ENCODE assay signal across 30 cellular contexts in genomic region chr1:210816136-210816535, GRCh38.
DNase-seq lines count a peak whose midpoint lies in the region; ATAC-seq and TF ChIP-seq lines count a peak whose summit lies in the region.
"Had no signal": no experiment of that assay in that cellular context is flagged by ENCODE, and none has a peak within 500 bp of the region (broad histone marks: within the 10 kb centered on the region; RNA-seq: fewer than 3 reads in every experiment).

No MANE protein-coding gene starts in this region.

- H3K79me2 ChIP-seq in neural progenitor cell (ENCODE audit: low read depth) (no peaks in the 10 kb centered on the region), smooth muscle cell (ENCODE audit: low read depth) (no peaks in the 10 kb centered on the region)

- intact Hi-C loops in Right ventricle myocardium inferior (cut with DNase I), result no loop called here

- DNase-seq in Right ventricle myocardium inferior (ENCODE audit: missing footprints) (no peak), right atrium auricular region (ENCODE audit: low spot score) (no peak), NCI-H1436 (lab: John Stamatoyannopoulos, UW) (peak; percentile 12), caudate nucleus (lab: John Stamatoyannopoulos, UW) (peak in 21 of 61 donors; percentile 9 to 74 (median 41)), neural progenitor cell (ENCODE audit: low spot score) (no peak), smooth muscle cell (lab: John Stamatoyannopoulos, UW; ENCODE audit: unreplicated experiment) (no peak), foreskin melanocyte (no peak)
- DNase-seq in activated naive CD4-positive, alpha-beta T cell treated with anti-CD3 and anti-CD28 coated beads, Interleukin-2, amount 50 U/mL, for 72 hours (ENCODE audit: low spot score in 2 of 2), result no peak
- DNase-seq: ACHN; activated CD4-positive, alpha-beta T cell treated with anti-CD3 and anti-CD28 coated beads for 36 hours; activated CD8-positive, alpha-beta memory T cell treated with anti-CD3 and anti-CD28 coated beads, Interleukin-2, amount 50 U/mL, for 48 hours; activated CD8-positive, alpha-beta T cell treated with anti-CD3 and anti-CD28 coated beads for 36 hours; activated naive CD4-positive, alpha-beta T cell treated with anti-CD3 and anti-CD28 coated beads, Interleukin-2, amount 50 U/mL, for 16 hours; amniotic stem cell; CD8-positive, alpha-beta memory T cell; DMS153; effector memory CD4-positive, alpha-beta T cell; naive B cell; NCI-H1105 treated with DMSO at 0.1 percent for 48 hours; NCI-H524; occipital lobe; Peyer's patch; psoas muscle; SIG-M5; stimulated activated naive B cell treated with anti-CD40 and anti-IgM and Interleukin-4, amounts not matched to agents 10 μg/mL and 1 μg/mL and 100 μg/mL, for 72 hours; T1000; trophoblast cell had no signal

- H3K27ac ChIP-seq in right atrium auricular region (no peak overlapping the region), caudate nucleus (ENCODE audit: low read depth, low read length) (peak overlapping the region; percentile 69), neural progenitor cell (no peak overlapping the region), smooth muscle cell (ENCODE audit: low read depth) (no peak overlapping the region)
- H3K27ac ChIP-seq: breast epithelium, coronary artery, Peyer's patch, psoas muscle, VCaP had no signal

- H3F3A ChIP-seq in neural progenitor cell (ENCODE audit: low read depth) (no peaks in the 10 kb centered on the region), smooth muscle cell (ENCODE audit: low read depth) (no peaks in the 10 kb centered on the region)

- H3K27me3 ChIP-seq in right atrium auricular region (no peaks in the 10 kb centered on the region), neural progenitor cell (no peaks in the 10 kb centered on the region), smooth muscle cell (ENCODE audit: low read depth) (no peaks in the 10 kb centered on the region)
- H3K27me3 ChIP-seq: breast epithelium, Peyer's patch had no signal

- H3K9me3 Mint-ChIP-seq in neural progenitor cell, result no peaks in the 10 kb centered on the region
- H3K9me3 Mint-ChIP-seq in activated naive CD4-positive, alpha-beta T cell treated with anti-CD3 and anti-CD28 coated beads, Interleukin-2, amount 50 U/mL, for 72 hours, result no peaks in the 10 kb centered on the region
- H3K9me3 Mint-ChIP-seq: activated CD8-positive, alpha-beta T cell treated with anti-CD3 and anti-CD28 coated beads for 36 hours; CD8-positive, alpha-beta memory T cell had no signal

- H4K20me1 ChIP-seq in neural progenitor cell (ENCODE audit: low read depth) (no peaks in the 10 kb centered on the region), smooth muscle cell (ENCODE audit: low read depth) (no peaks in the 10 kb centered on the region)

- H3K27ac Mint-ChIP-seq in neural progenitor cell, result no peak overlapping the region
- no peak overlapping the region for H3K27ac Mint-ChIP-seq in activated naive CD4-positive, alpha-beta T cell treated with anti-CD3 and anti-CD28 coated beads, Interleukin-2, amount 50 U/mL, for 72 hours
- H3K27ac Mint-ChIP-seq: activated CD4-positive, alpha-beta T cell treated with anti-CD3 and anti-CD28 coated beads for 36 hours; activated CD8-positive, alpha-beta T cell treated with anti-CD3 and anti-CD28 coated beads for 36 hours; CD8-positive, alpha-beta memory T cell; naive B cell; stimulated activated naive B cell treated with anti-CD40 and anti-IgM and Interleukin-4, amounts not matched to agents 10 μg/mL and 1 μg/mL and 100 μg/mL, for 72 hours had no signal

- H3K9ac ChIP-seq in neural progenitor cell (no peak overlapping the region), smooth muscle cell (ENCODE audit: low read depth) (no peak overlapping the region)

- H2AFZ ChIP-seq in neural progenitor cell (replicated peaks), result peak overlapping the region; percentile 11
- H2AFZ ChIP-seq in smooth muscle cell (ENCODE audit: low read depth), result no peak overlapping the region

- H3K4me2 ChIP-seq in neural progenitor cell (no peak overlapping the region), smooth muscle cell (no peak overlapping the region)

- ATAC-seq in Right ventricle myocardium inferior, result peak; percentile 57
- ATAC-seq in activated naive CD4-positive, alpha-beta T cell treated with anti-CD3 and anti-CD28 coated beads, Interleukin-2, amount 50 U/mL, for 72 hours, result no peak
- ATAC-seq: activated CD4-positive, alpha-beta T cell treated with anti-CD3 and anti-CD28 coated beads for 36 hours; activated CD8-positive, alpha-beta T cell treated with anti-CD3 and anti-CD28 coated beads for 36 hours; psoas muscle; stimulated activated naive B cell treated with anti-CD40 and anti-IgM and Interleukin-4, amounts not matched to agents 10 μg/mL and 1 μg/mL and 100 μg/mL, for 72 hours had no signal

- 65% methylated on average over 5 of the region's 5 CpGs for WGBS in smooth muscle cell (ENCODE audit: low lambda C conversion rate)

- H3K27me3 Mint-ChIP-seq in neural progenitor cell (ENCODE audit: insufficient read depth, low read depth), result peaks cover 2% of the 10 kb centered on the region
- H3K27me3 Mint-ChIP-seq: stimulated activated naive B cell treated with anti-CD40 and anti-IgM and Interleukin-4, amounts not matched to agents 10 μg/mL and 1 μg/mL and 100 μg/mL, for 72 hours had no signal

- H3K4me1 ChIP-seq in right atrium auricular region (no peaks in the 10 kb centered on the region), neural progenitor cell (peaks cover 4% of the 10 kb centered on the region), smooth muscle cell (ENCODE audit: low read depth) (no peaks in the 10 kb centered on the region)
- H3K4me1 ChIP-seq: breast epithelium, Peyer's patch, psoas muscle had no signal

- H3K36me3 ChIP-seq in right atrium auricular region (no peaks in the 10 kb centered on the region), neural progenitor cell (no peaks in the 10 kb centered on the region), smooth muscle cell (ENCODE audit: low read depth) (no peaks in the 10 kb centered on the region)
- H3K36me3 ChIP-seq: breast epithelium, Peyer's patch had no signal

- TF ChIP-seq CTCF in right atrium auricular region (IDR thresholded peaks at IDR 0.05), result no peak
- TF ChIP-seq CTCF in neural progenitor cell (IDR thresholded peaks at IDR 0.05), result no peak
- no peak for TF ChIP-seq CTCF in smooth muscle cell (IDR thresholded peaks at IDR 0.05; ENCODE audit: borderline replicate concordance, insufficient read depth, poor library complexity, severe bottlenecking)

- H3K4me3 ChIP-seq in right atrium auricular region (no peak overlapping the region), neural progenitor cell (no peak overlapping the region), smooth muscle cell (no peak overlapping the region)
- H3K4me3 ChIP-seq: breast epithelium, coronary artery, Peyer's patch, psoas muscle had no signal

- H3K9me3 ChIP-seq in right atrium auricular region (no peaks in the 10 kb centered on the region), neural progenitor cell (ENCODE audit: low read depth) (no peaks in the 10 kb centered on the region), smooth muscle cell (replicated peaks; ENCODE audit: low read depth) (no peaks in the 10 kb centered on the region)
- H3K9me3 ChIP-seq: breast epithelium, Peyer's patch, psoas muscle had no signal

- H3K4me3 Mint-ChIP-seq in neural progenitor cell, result no peak overlapping the region
- H3K4me3 Mint-ChIP-seq: activated CD4-positive, alpha-beta T cell treated with anti-CD3 and anti-CD28 coated beads for 36 hours; activated CD8-positive, alpha-beta T cell treated with anti-CD3 and anti-CD28 coated beads for 36 hours; CD8-positive, alpha-beta memory T cell; stimulated activated naive B cell treated with anti-CD40 and anti-IgM and Interleukin-4, amounts not matched to agents 10 μg/mL and 1 μg/mL and 100 μg/mL, for 72 hours had no signal

- peaks cover 7% of the 10 kb centered on the region for H3K4me1 Mint-ChIP-seq in neural progenitor cell
- H3K4me1 Mint-ChIP-seq: activated CD4-positive, alpha-beta T cell treated with anti-CD3 and anti-CD28 coated beads for 36 hours; CD8-positive, alpha-beta memory T cell had no signal

- no peaks in the 10 kb centered on the region for H3K36me3 Mint-ChIP-seq in neural progenitor cell
- H3K36me3 Mint-ChIP-seq in activated naive CD4-positive, alpha-beta T cell treated with anti-CD3 and anti-CD28 coated beads, Interleukin-2, amount 50 U/mL, for 72 hours, result no peaks in the 10 kb centered on the region
- H3K36me3 Mint-ChIP-seq: CD8-positive, alpha-beta memory T cell; naive B cell; stimulated activated naive B cell treated with anti-CD40 and anti-IgM and Interleukin-4, amounts not matched to agents 10 μg/mL and 1 μg/mL and 100 μg/mL, for 72 hours had no signal
